ENCODE assay signal across 21 cellular contexts in genomic region chr1:244022301-244022700, GRCh38. TPM values are rescaled to one million over a fixed set of nuclear protein-coding genes. Genes with fewer than 3 reads are reported as not detected.
DNase-seq lines count a peak whose midpoint lies in the region; ATAC-seq, FAIRE-seq and TF ChIP-seq lines count a peak whose summit lies in the region.
"Had no signal": no experiment of that assay in that cellular context is flagged by ENCODE, and none has a peak within 500 bp of the region (broad histone marks: within the 10 kb centered on the region; RNA-seq: fewer than 3 reads in every experiment).

No MANE protein-coding gene starts in this region.

- H3K27ac Mint-ChIP-seq in HFFc6, result no peak overlapping the region; the same call in 1 of the 2 replicates
- no peak overlapping the region for H3K27ac Mint-ChIP-seq in Calu3 (ENCODE audit: unreplicated experiment)
- H3K27ac Mint-ChIP-seq: activated naive CD4-positive, alpha-beta T cell treated with anti-CD3 and anti-CD28 coated beads, Interleukin-2, amount 50 U/mL, for 24 hours; dendritic cell treated with granulocyte-macrophage colony-stimulating factor and Interleukin-4, amounts not matched to agents 40 ng/mL and 50 ng/mL, for 4 days; stimulated activated naive CD8-positive, alpha-beta T cell treated with anti-CD3 and anti-CD28 coated beads, Interleukin-15, amount 100 ng/mL, for 72 hours had no signal

- no peaks in the 10 kb centered on the region for H3K9me3 Mint-ChIP-seq in HFFc6
- H3K9me3 Mint-ChIP-seq in Calu3 (ENCODE audit: low read depth, unreplicated experiment), result peaks cover 5% of the 10 kb centered on the region
- H3K9me3 Mint-ChIP-seq: stimulated activated naive CD8-positive, alpha-beta T cell treated with anti-CD3 and anti-CD28 coated beads, Interleukin-15, amount 100 ng/mL, for 72 hours had no signal

- no peaks in the 10 kb centered on the region for H3K9me3 ChIP-seq in kidney (ENCODE audit: control insufficient read depth in 1 of 2, low read length in 2 of 2)
- H3K9me3 ChIP-seq: body of pancreas, Peyer's patch had no signal

- TF ChIP-seq CTCF in AG09319 (IDR thresholded peaks at IDR 0.05; ENCODE audit: low read depth, low read length) (no peak), HFFc6 (IDR thresholded peaks at IDR 0.05) (no peak), bronchial epithelial cell (IDR thresholded peaks at IDR 0.05; ENCODE audit: insufficient read depth, low read length, severe bottlenecking) (no peak), Calu3 (IDR thresholded peaks at IDR 0.05; ENCODE audit: unreplicated experiment) (no peak), omental fat pad (IDR thresholded peaks at IDR 0.05) (no peak), kidney (IDR thresholded peaks at IDR 0.05; ENCODE audit: borderline replicate concordance, extremely low read depth, insufficient read depth) (no peak)

- FAIRE-seq in bronchial epithelial cell (lab: Jason Lieb, UNC) (no peak), kidney (lab: Jason Lieb, UNC) (no peak)

- no peak overlapping the region for H3K27ac ChIP-seq in kidney (ENCODE audit: low read depth in 2 of 2, low read length in 2 of 2)
- H3K27ac ChIP-seq: body of pancreas, hepatocyte, KMS-11, Peyer's patch had no signal

- no peak for ATAC-seq in omental fat pad (ENCODE audit: low FRiP score)
- ATAC-seq: body of pancreas; esophagus mucosa; stimulated activated naive CD8-positive, alpha-beta T cell treated with anti-CD3 and anti-CD28 coated beads, Interleukin-15, amount 100 ng/mL, for 72 hours had no signal

- H3K36me3 Mint-ChIP-seq in HFFc6 (ENCODE audit: low read depth) (no peaks in the 10 kb centered on the region), Calu3 (ENCODE audit: insufficient read depth, unreplicated experiment) (no peaks in the 10 kb centered on the region)
- H3K36me3 Mint-ChIP-seq: activated naive CD4-positive, alpha-beta T cell treated with anti-CD3 and anti-CD28 coated beads, Interleukin-2, amount 50 U/mL, for 24 hours had no signal

- peaks cover 18% of the 10 kb centered on the region for H3K27me3 Mint-ChIP-seq in HFFc6 (ENCODE audit: insufficient read depth)
- peaks cover 12% of the 10 kb centered on the region for H3K27me3 Mint-ChIP-seq in Calu3 (ENCODE audit: unreplicated experiment)
- H3K27me3 Mint-ChIP-seq: activated naive CD4-positive, alpha-beta T cell treated with anti-CD3 and anti-CD28 coated beads, Interleukin-2, amount 50 U/mL, for 24 hours; stimulated activated naive CD8-positive, alpha-beta T cell treated with anti-CD3 and anti-CD28 coated beads, Interleukin-15, amount 100 ng/mL, for 72 hours had no signal

- no peaks in the 10 kb centered on the region for H3K4me1 ChIP-seq in kidney (ENCODE audit: control insufficient read depth in 1 of 2, insufficient read depth in 1 of 2, low read depth in 1 of 2, low read length in 2 of 2)
- H3K4me1 ChIP-seq: body of pancreas, Peyer's patch had no signal

- no peak overlapping the region for H3K9ac ChIP-seq in kidney (ENCODE audit: low read length in 2 of 2)
- H3K9ac ChIP-seq: KMS-11 had no signal

- H3K36me3 ChIP-seq in bronchial epithelial cell (ENCODE audit: control insufficient read depth, insufficient read depth, low read length) (no peaks in the 10 kb centered on the region), kidney (ENCODE audit: control insufficient read depth in 1 of 2, insufficient read depth in 2 of 2, low read length in 2 of 2) (no peaks in the 10 kb centered on the region)
- H3K36me3 ChIP-seq: Peyer's patch had no signal

- DNase-seq in AG09319 (ENCODE audit: extremely low read depth, low read depth) (peak; percentile 77), HFFc6 (peak; percentile 78), bronchial epithelial cell (ENCODE audit: low read depth) (peak; percentile 27), islet precursor cell (peak; percentile 86), Calu3 (no peak), NCI-H2171 treated with DMSO at 0.1 percent for 48 hours (lab: John Stamatoyannopoulos, UW) (no peak), omental fat pad (ENCODE audit: low spot score) (no peak), kidney (no peak)
- DNase-seq: body of pancreas; HCEC 1CT; kidney glomerular epithelial cell; NCI-H1417; NCI-H2171; NCI-H748 treated with DMSO at 0.1 percent for 48 hours; Peyer's patch; stimulated activated naive CD8-positive, alpha-beta T cell treated with anti-CD3 and anti-CD28 coated beads, Interleukin-15, amount 100 ng/mL, for 72 hours had no signal

- H3K4me1 Mint-ChIP-seq in HFFc6 (ENCODE audit: low read depth) (no peaks in the 10 kb centered on the region), Calu3 (ENCODE audit: low read depth, unreplicated experiment) (no peaks in the 10 kb centered on the region)
- H3K4me1 Mint-ChIP-seq: activated naive CD4-positive, alpha-beta T cell treated with anti-CD3 and anti-CD28 coated beads, Interleukin-2, amount 50 U/mL, for 24 hours; stimulated activated naive CD8-positive, alpha-beta T cell treated with anti-CD3 and anti-CD28 coated beads, Interleukin-15, amount 100 ng/mL, for 72 hours had no signal

- no peaks in the 10 kb centered on the region for H3K27me3 ChIP-seq in bronchial epithelial cell (ENCODE audit: control insufficient read depth, insufficient read depth, low read length)
- H3K27me3 ChIP-seq: body of pancreas, hepatocyte, Peyer's patch had no signal

- BruUV-seq in Calu3 (replicated peaks; lab: Mats Ljungman, UMichigan), result no TSS peak

- intact Hi-C loops in Calu3 (cut with micrococcal nuclease; ENCODE audit: unreplicated experiment), result no loop called here
- intact Hi-C loops in kidney (cut with DNase I), result no loop called here

- H3K4me3 Mint-ChIP-seq in HFFc6, result no peak overlapping the region
- no peak overlapping the region for H3K4me3 Mint-ChIP-seq in Calu3 (ENCODE audit: low read depth, unreplicated experiment)
- H3K4me3 Mint-ChIP-seq: activated naive CD4-positive, alpha-beta T cell treated with anti-CD3 and anti-CD28 coated beads, Interleukin-2, amount 50 U/mL, for 24 hours; dendritic cell treated with granulocyte-macrophage colony-stimulating factor and Interleukin-4, amounts not matched to agents 40 ng/mL and 50 ng/mL, for 4 days; stimulated activated naive CD8-positive, alpha-beta T cell treated with anti-CD3 and anti-CD28 coated beads, Interleukin-15, amount 100 ng/mL, for 72 hours had no signal

- CTCF ChIA-PET in Calu3 (lab: Charles Lee), result no interaction called here

- H3K4me3 ChIP-seq in bronchial epithelial cell (ENCODE audit: low read depth, low read length) (no peak overlapping the region), kidney (ENCODE audit: low read length in 2 of 2) (no peak overlapping the region)
- H3K4me3 ChIP-seq: body of pancreas, hepatocyte, Peyer's patch had no signal

RNA-seq across cellular contexts. Expression of gene ZBTB18, which starts 28.8 kb away (rescaled TPM):
- total RNA-seq in HFFc6 (2021; fragmentation: NEBNext Ultra II Directional; extraction: Animal tissue kit (Norgen Biotek cat#: 25700)), result 10 to 100 TPM; 19.4 to 24.5 (median 22.0) TPM
- 6.8 and 11.3 TPM in 2 replicates for total RNA-seq in bronchial epithelial cell
- 35.8 and 37.8 TPM in 2 replicates for total RNA-seq in Calu3 (2022)
- 10 to 100 TPM in 2 of 4 donors, 1 to 10 TPM in 2; 7.0 to 24.7 (median 10.6) TPM for total RNA-seq in omental fat pad
- total RNA-seq in kidney, result 19.8 TPM
- polyA plus RNA-seq in kidney (ENCODE audit: insufficient read depth, low read depth, low replicate concordance), result 9.0 TPM

Comparison
In these comparisons a context has a peak if more than half of its experiments do, and no peak if none do; other contexts are left out.
1. DNase-seq: peak in AG09319 (single experiment), HFFc6 (single experiment), bronchial epithelial cell (single experiment) and islet precursor cell (single experiment); none in Calu3 (single experiment), NCI-H2171 treated with DMSO at 0.1 percent for 48 hours (single experiment), omental fat pad (single experiment) and kidney (single experiment).